11 cellular contexts compared by ENCODE assay signal in genomic region chr5:153959134-153959957, GRCh38.
DNase-seq lines count a peak whose midpoint lies in the region; ATAC-seq and TF ChIP-seq lines count a peak whose summit lies in the region.
"Had no signal": no experiment of that assay in that cellular context is flagged by ENCODE, and none has a peak within 500 bp of the region (broad histone marks: within the 10 kb centered on the region; RNA-seq: fewer than 3 reads in every experiment).

No MANE protein-coding gene starts in this region.

- H2AFZ ChIP-seq in H9 (ENCODE audit: low read length) = no peak overlapping the region

- peaks cover 20 to 34% of the 10 kb centered on the region in 2 experiments for H3K4me1 Mint-ChIP-seq in H9
- H3K4me1 Mint-ChIP-seq in stimulated activated effector memory CD8-positive, alpha-beta T cell treated with anti-CD3 and anti-CD28 coated beads, Interleukin-12 subunit alpha, Interleukin-12 subunit beta, amount 100 ng/mL, for 72 hours = peaks cover 22% of the 10 kb centered on the region

- DNase-seq in H9 (peak; percentile 82), amniotic epithelial cell (ENCODE audit: low read depth) (peak; percentile 55), hepatic stellate cell (ENCODE audit: low spot score) (peak; percentile 74), HUDEP-2 (lab: John Stamatoyannopoulos, UW; ENCODE audit: unreplicated experiment in 76 of 76) (no peak), NCI-H2107 treated with DMSO at 0.1 percent for 48 hours (lab: John Stamatoyannopoulos, UW; ENCODE audit: unreplicated experiment) (no peak)
- DNase-seq in stimulated activated effector memory CD8-positive, alpha-beta T cell treated with anti-CD3 and anti-CD28 coated beads, Interleukin-12 subunit alpha, Interleukin-12 subunit beta, amount 100 ng/mL, for 72 hours (ENCODE audit: low spot score in 2 of 2) = no peak
- DNase-seq: activated CD4-positive, alpha-beta T cell treated with anti-CD3 and anti-CD28 coated beads for 48 hours; MV-4-11; stimulated activated CD4-positive, alpha-beta T cell treated with anti-CD3 and anti-CD28 coated beads, Interleukin-1b, Interleukin-23, amount 100 ng/mL, for 48 hours had no signal

- TF ChIP-seq CTCF in H9 (conservative IDR thresholded peaks at IDR 0.05) = no peak

- H3K4me2 ChIP-seq in H9 (ENCODE audit: insufficient read depth, insufficient read length, low read length) = no peak overlapping the region

- no peak overlapping the region for H4K91ac ChIP-seq in H9 (ENCODE audit: insufficient read length, low read depth, low read length)

- no peaks in the 10 kb centered on the region for H4K20me1 ChIP-seq in H9 (ENCODE audit: control insufficient read depth, insufficient read depth, insufficient read length)

- peak overlapping the region; percentile 38 for H3T11ph ChIP-seq in H9 (ENCODE audit: low read length)

- H4K5ac ChIP-seq in H9 (ENCODE audit: insufficient read length, low read depth, low read length) = no peak overlapping the region

- no peaks in the 10 kb centered on the region for H3K27me3 ChIP-seq in H9 (ENCODE audit: insufficient read depth, low read length)

- H3K79me1 ChIP-seq in H9 (ENCODE audit: insufficient read depth, low read depth, low read length, poor library complexity, severe bottlenecking) = no peaks in the 10 kb centered on the region

- H3K9me3 Mint-ChIP-seq in H9 = peaks cover 0 to 10% of the 10 kb centered on the region in 2 experiments; a peak in 2 of 5 replicates
- no peaks in the 10 kb centered on the region for H3K9me3 Mint-ChIP-seq in stimulated activated effector memory CD8-positive, alpha-beta T cell treated with anti-CD3 and anti-CD28 coated beads, Interleukin-12 subunit alpha, Interleukin-12 subunit beta, amount 100 ng/mL, for 72 hours

- H2BK15ac ChIP-seq in H9 (ENCODE audit: low read depth, low read length) = no peak overlapping the region

- peak overlapping the region; percentile 47 for H3K18ac ChIP-seq in H9 (ENCODE audit: insufficient read length, low read depth, low read length)

- H2BK12ac ChIP-seq in H9 (ENCODE audit: insufficient read length, low read depth, low read length) = no peak overlapping the region

- no peak overlapping the region for H2BK20ac ChIP-seq in H9 (ENCODE audit: low read depth, low read length, poor library complexity, severe bottlenecking)

- peak; percentile 27 for ATAC-seq in stimulated activated effector memory CD8-positive, alpha-beta T cell treated with anti-CD3 and anti-CD28 coated beads, Interleukin-12 subunit alpha, Interleukin-12 subunit beta, amount 100 ng/mL, for 72 hours
- ATAC-seq in HG03196 (IDR thresholded peaks at IDR 0.05; ENCODE audit: unreplicated experiment) = no peak

- no peak overlapping the region for H3K9ac ChIP-seq in H9 (ENCODE audit: extremely low read depth, insufficient read length, low read length)

- no peak overlapping the region for H3K4me3 Mint-ChIP-seq in H9
- H3K4me3 Mint-ChIP-seq in stimulated activated effector memory CD8-positive, alpha-beta T cell treated with anti-CD3 and anti-CD28 coated beads, Interleukin-12 subunit alpha, Interleukin-12 subunit beta, amount 100 ng/mL, for 72 hours = no peak overlapping the region
- H3K4me3 Mint-ChIP-seq: activated naive CD8-positive, alpha-beta T cell had no signal

- H3K23ac ChIP-seq in H9 (ENCODE audit: insufficient read length, low read depth, low read length) = no peak overlapping the region

- H3K27me3 Mint-ChIP-seq in H9 (ENCODE audit: low read depth) = no peaks in the 10 kb centered on the region; the same call in none of the 2 replicates
- H3K27me3 Mint-ChIP-seq: activated naive CD8-positive, alpha-beta T cell had no signal

- H3K4ac ChIP-seq in H9 (ENCODE audit: low read depth, low read length) = no peak overlapping the region

- no CpG with 5 or more reads among the region's 5 CpGs for WGBS in H9 (ENCODE audit: extremely low coverage, insufficient read length, low lambda C conversion rate)

- peak overlapping the region; percentile 32; the same call in 1 of the 2 replicates for H3K14ac ChIP-seq in H9 (ENCODE audit: insufficient read depth, low read length)

- H2BK5ac ChIP-seq in H9 (ENCODE audit: insufficient read length, low read length) = no peak overlapping the region

- peaks cover 10% of the 10 kb centered on the region for H3K4me1 ChIP-seq in H9 (ENCODE audit: insufficient read depth, low read length)

- no peaks in the 10 kb centered on the region for H3K23me2 ChIP-seq in H9 (ENCODE audit: insufficient read length, low read depth, low read length, poor library complexity, severe bottlenecking)

- no peaks in the 10 kb centered on the region for H3K79me2 ChIP-seq in H9 (ENCODE audit: insufficient read depth, low read length)

- H2BK120ac ChIP-seq in H9 (ENCODE audit: low read depth, low read length, poor library complexity, severe bottlenecking) = no peak overlapping the region

- H2AK5ac ChIP-seq in H9 (ENCODE audit: insufficient read length, low read length) = no peak overlapping the region

- no peak overlapping the region for H4K8ac ChIP-seq in H9 (replicated peaks; ENCODE audit: insufficient read length, low read depth, low read length)

- H3K36me3 Mint-ChIP-seq in H9 (ENCODE audit: insufficient read depth in 1 of 3, low read depth in 3 of 3) = peaks cover 0 to 7% (median 0%) of the 10 kb centered on the region in 3 experiments; a peak in 1 of 7 replicates
- no peaks in the 10 kb centered on the region for H3K36me3 Mint-ChIP-seq in stimulated activated effector memory CD8-positive, alpha-beta T cell treated with anti-CD3 and anti-CD28 coated beads, Interleukin-12 subunit alpha, Interleukin-12 subunit beta, amount 100 ng/mL, for 72 hours

- H3K27ac Mint-ChIP-seq in H9 = peak overlapping the region; percentile 84 to 95 (median 87)
- H3K27ac Mint-ChIP-seq in stimulated activated effector memory CD8-positive, alpha-beta T cell treated with anti-CD3 and anti-CD28 coated beads, Interleukin-12 subunit alpha, Interleukin-12 subunit beta, amount 100 ng/mL, for 72 hours = peak overlapping the region; percentile 74
- H3K27ac Mint-ChIP-seq: activated naive CD8-positive, alpha-beta T cell had no signal

- H3K27ac ChIP-seq in H9 (ENCODE audit: insufficient read length, low read depth, low read length) = no peak overlapping the region

- H3K9me3 ChIP-seq in H9 (ENCODE audit: control insufficient read depth, low read depth, low read length) = no peaks in the 10 kb centered on the region

- no peak overlapping the region for H3K56ac ChIP-seq in H9 (ENCODE audit: insufficient read length, low read depth, low read length)

Comparison
In these comparisons a context has a peak if more than half of its experiments do, and no peak if none do; other contexts are left out.
1. DNase-seq: peak in H9 (single experiment), amniotic epithelial cell (single experiment) and hepatic stellate cell (single experiment); none in stimulated activated effector memory CD8-positive, alpha-beta T cell treated with anti-CD3 and anti-CD28 coated beads, Interleukin-12 subunit alpha, Interleukin-12 subunit beta, amount 100 ng/mL, for 72 hours (0 of 2), HUDEP-2 (0 of 76) and NCI-H2107 treated with DMSO at 0.1 percent for 48 hours (single experiment).